In genomic region chr15:31207861-31208260, GRCh38 we compare ENCODE assay signal across 7 cellular contexts.
A peak's percentile ranks its signal among the peaks of the same experiment; 100 is the strongest.
DNase-seq lines count a peak whose midpoint lies in the region; ATAC-seq and TF ChIP-seq lines count a peak whose summit lies in the region.
"Not testable (repeated sequence)": the region's sequence is repeated elsewhere in the genome, so short reads cannot be mapped to it uniquely, and the experiment has no call there.

No MANE protein-coding gene starts in this region.

- H4K20me1 ChIP-seq in MM.1S (ENCODE audit: insufficient read depth, low read length) = not testable (repeated sequence)

- peaks cover 25% of the 10 kb centered on the region for H3K4me1 Mint-ChIP-seq in CD8-positive, alpha-beta T cell (ENCODE audit: low read depth)
- H3K4me1 Mint-ChIP-seq in activated CD4-positive, alpha-beta T cell treated with anti-CD3 and anti-CD28 coated beads for 36 hours = peaks cover 26% of the 10 kb centered on the region
- peaks cover 39% of the 10 kb centered on the region for H3K4me1 Mint-ChIP-seq in activated CD8-positive, alpha-beta T cell treated with anti-CD3 and anti-CD28 coated beads, Interleukin-2, amount 10 ng/mL, durations not matched to agents 7 days and 5 days (ENCODE audit: low read depth)
- peaks cover 34% of the 10 kb centered on the region for H3K4me1 Mint-ChIP-seq in activated naive CD4-positive, alpha-beta T cell treated with anti-CD3 and anti-CD28 coated beads, Interleukin-2, amount 50 U/mL, for 24 hours
- peaks cover 10 to 49% (median 39%) of the 10 kb centered on the region in 7 donors for H3K4me1 Mint-ChIP-seq in naive thymus-derived CD4-positive, alpha-beta T cell

- H3K27ac Mint-ChIP-seq in CD8-positive, alpha-beta T cell = peak overlapping the region; percentile 85
- peak overlapping the region; percentile 20 for H3K27ac Mint-ChIP-seq in activated CD4-positive, alpha-beta T cell treated with anti-CD3 and anti-CD28 coated beads for 36 hours
- H3K27ac Mint-ChIP-seq in activated CD8-positive, alpha-beta T cell treated with anti-CD3 and anti-CD28 coated beads, Interleukin-2, amount 10 ng/mL, durations not matched to agents 7 days and 5 days = peak overlapping the region; percentile 7
- H3K27ac Mint-ChIP-seq in activated naive CD4-positive, alpha-beta T cell treated with anti-CD3 and anti-CD28 coated beads, Interleukin-2, amount 50 U/mL, for 24 hours = peak overlapping the region; percentile 27
- peak overlapping the region in 8 of 9 donors; percentile 7 to 87 (median 78) for H3K27ac Mint-ChIP-seq in naive thymus-derived CD4-positive, alpha-beta T cell

- H3K4me1 ChIP-seq in CD8-positive, alpha-beta T cell (ENCODE audit: insufficient read depth, low read length) = peaks cover 30% of the 10 kb centered on the region
- H3K4me1 ChIP-seq in MM.1S (ENCODE audit: low read length) = not testable (repeated sequence)
- H3K4me1 ChIP-seq in naive thymus-derived CD4-positive, alpha-beta T cell (ENCODE audit: control insufficient read depth in 2 of 2, insufficient read depth in 2 of 2, low read length in 2 of 2) = peaks cover 13 to 32% of the 10 kb centered on the region in 2 donors

- TF ChIP-seq CTCF in CD8-positive, alpha-beta T cell (IDR thresholded peaks at IDR 0.05) = not testable (repeated sequence)
- TF ChIP-seq CTCF in GM12872 (IDR thresholded peaks at IDR 0.05; ENCODE audit: insufficient read depth, low read depth, low read length) (0 out of 3 replicates have a peak, but pooled peaks have one; percentile 15), MM.1S (IDR thresholded peaks at IDR 0.05; ENCODE audit: low read length) (peak; percentile 12; the same call in 1 of the 2 replicates)

- not testable (repeated sequence) for H3K4me3 Mint-ChIP-seq in CD8-positive, alpha-beta T cell; activated CD4-positive, alpha-beta T cell treated with anti-CD3 and anti-CD28 coated beads for 36 hours; activated CD8-positive, alpha-beta T cell treated with anti-CD3 and anti-CD28 coated beads, Interleukin-2, amount 10 ng/mL, durations not matched to agents 7 days and 5 days; activated naive CD4-positive, alpha-beta T cell treated with anti-CD3 and anti-CD28 coated beads, Interleukin-2, amount 50 U/mL, for 24 hours
- H3K4me3 Mint-ChIP-seq in naive thymus-derived CD4-positive, alpha-beta T cell = peak overlapping the region in 4 of 10 donors; percentile 39 to 49 (median 46)

- H3K9ac ChIP-seq in MM.1S (ENCODE audit: low read length) = not testable (repeated sequence)

- CTCF ChIA-PET in CD8-positive, alpha-beta T cell (lab: Charles Lee) = interaction anchor here (0.6 to 11.0 kb wide), 7 partner anchors 57 to 287 kb away, joined by 3 to 206 read pairs (median 5); no protein-coding TSS in a partner anchor
- CTCF ChIA-PET in activated CD4-positive, alpha-beta T cell treated with anti-CD3 and anti-CD28 coated beads for 36 hours (lab: Charles Lee) = interaction anchor here (0.6 to 3.7 kb wide), 2 partner anchors 10 to 281 kb away, joined by 4 to 10 read pairs; no protein-coding TSS in a partner anchor
- CTCF ChIA-PET in activated CD8-positive, alpha-beta T cell treated with anti-CD3 and anti-CD28 coated beads, Interleukin-2, amount 10 ng/mL, durations not matched to agents 7 days and 5 days (lab: Charles Lee) = interaction anchor here (1.0 to 1.1 kb wide), 2 partner anchors 135 to 282 kb away, joined by 4 read pairs; no protein-coding TSS in a partner anchor
- CTCF ChIA-PET in naive thymus-derived CD4-positive, alpha-beta T cell (lab: Charles Lee) = interaction anchor here (0.6 to 8.7 kb wide), 6 partner anchors 7 to 281 kb away, joined by 3 to 117 read pairs (median 3); no protein-coding TSS in a partner anchor

- not testable (repeated sequence) for H3K9me2 ChIP-seq in MM.1S (replicated peaks; ENCODE audit: insufficient read depth, low read length)

- not testable (repeated sequence) for H3K4me2 ChIP-seq in MM.1S (ENCODE audit: low read depth, low read length)

- not testable (repeated sequence) for H3K4me3 ChIP-seq in CD8-positive, alpha-beta T cell (ENCODE audit: low read depth, low read length); MM.1S (ENCODE audit: low read length); naive thymus-derived CD4-positive, alpha-beta T cell (ENCODE audit: low read length)

- H3K79me2 ChIP-seq in MM.1S (ENCODE audit: low read length) = not testable (repeated sequence)

- ATAC-seq in CD8-positive, alpha-beta T cell; activated CD4-positive, alpha-beta T cell treated with anti-CD3 and anti-CD28 coated beads for 36 hours; activated CD8-positive, alpha-beta T cell treated with anti-CD3 and anti-CD28 coated beads, Interleukin-2, amount 10 ng/mL, durations not matched to agents 7 days and 5 days; naive thymus-derived CD4-positive, alpha-beta T cell: not testable (repeated sequence)

- H3F3A ChIP-seq in MM.1S (ENCODE audit: insufficient read depth, low read length) = not testable (repeated sequence)

- not testable (repeated sequence) for H3K9me3 Mint-ChIP-seq in CD8-positive, alpha-beta T cell; activated CD4-positive, alpha-beta T cell treated with anti-CD3 and anti-CD28 coated beads for 36 hours (ENCODE audit: low read depth); activated naive CD4-positive, alpha-beta T cell treated with anti-CD3 and anti-CD28 coated beads, Interleukin-2, amount 50 U/mL, for 24 hours; naive thymus-derived CD4-positive, alpha-beta T cell
- H3K9me3 Mint-ChIP-seq in activated CD8-positive, alpha-beta T cell treated with anti-CD3 and anti-CD28 coated beads, Interleukin-2, amount 10 ng/mL, durations not matched to agents 7 days and 5 days (ENCODE audit: insufficient read depth) = peaks cover 11% of the 10 kb centered on the region

- not testable (repeated sequence) for H3K36me3 Mint-ChIP-seq in CD8-positive, alpha-beta T cell; activated CD4-positive, alpha-beta T cell treated with anti-CD3 and anti-CD28 coated beads for 36 hours (ENCODE audit: low read depth); activated naive CD4-positive, alpha-beta T cell treated with anti-CD3 and anti-CD28 coated beads, Interleukin-2, amount 50 U/mL, for 24 hours
- H3K36me3 Mint-ChIP-seq in activated CD8-positive, alpha-beta T cell treated with anti-CD3 and anti-CD28 coated beads, Interleukin-2, amount 10 ng/mL, durations not matched to agents 7 days and 5 days (ENCODE audit: low read depth) = peaks cover 10% of the 10 kb centered on the region
- peaks cover 0 to 20% (median 0%) of the 10 kb centered on the region in 5 donors for H3K36me3 Mint-ChIP-seq in naive thymus-derived CD4-positive, alpha-beta T cell

- H3K9me3 ChIP-seq in CD8-positive, alpha-beta T cell (ENCODE audit: low read length); MM.1S (replicated peaks; ENCODE audit: insufficient read depth, low read length); naive thymus-derived CD4-positive, alpha-beta T cell (ENCODE audit: control insufficient read depth in 2 of 3, low read length in 3 of 3): not testable (repeated sequence)

- POLR2A ChIA-PET in CD8-positive, alpha-beta T cell (lab: Charles Lee) = interaction anchor here (0.8 to 2.2 kb wide), 5 partner anchors 56 to 276 kb away, joined by 3 to 9 read pairs (median 5); partner anchors contain the start of gene KLF13
- POLR2A ChIA-PET in activated CD4-positive, alpha-beta T cell treated with anti-CD3 and anti-CD28 coated beads for 36 hours (lab: Charles Lee) = interaction anchor here (0.7 kb wide), 1 partner anchor 18 kb away, joined by 3 read pairs; no protein-coding TSS in a partner anchor
- POLR2A ChIA-PET in activated CD8-positive, alpha-beta T cell treated with anti-CD3 and anti-CD28 coated beads, Interleukin-2, amount 10 ng/mL, durations not matched to agents 7 days and 5 days (lab: Charles Lee) = not testable (repeated sequence)
- POLR2A ChIA-PET in naive thymus-derived CD4-positive, alpha-beta T cell (lab: Charles Lee) = interaction anchor here (1.1 to 1.7 kb wide), 6 partner anchors 9 to 275 kb away, joined by 3 to 16 read pairs (median 6); partner anchors contain the start of gene KLF13

- H2AFZ ChIP-seq in MM.1S (ENCODE audit: low read length) = not testable (repeated sequence)

- H3K27me3 ChIP-seq in CD8-positive, alpha-beta T cell (ENCODE audit: insufficient read depth, low read length); MM.1S (replicated peaks; ENCODE audit: insufficient read depth, low read length); naive thymus-derived CD4-positive, alpha-beta T cell (ENCODE audit: control insufficient read depth in 2 of 2, insufficient read depth in 2 of 2, low read length in 2 of 2): not testable (repeated sequence)

- intact Hi-C loops in CD8-positive, alpha-beta T cell (cut with DNase I, micrococcal nuclease); activated CD4-positive, alpha-beta T cell treated with anti-CD3 and anti-CD28 coated beads for 36 hours (cut with DNase I, micrococcal nuclease): not testable (repeated sequence)
- intact Hi-C loops in naive thymus-derived CD4-positive, alpha-beta T cell (cut with micrococcal nuclease) = loop anchor here (1.0 to 5.0 kb wide), 4 partner anchors 8 to 118 kb away; partner anchors contain the start of gene KLF13 (in 1 of the 2)

- not testable (repeated sequence) for H3K36me3 ChIP-seq in CD8-positive, alpha-beta T cell (ENCODE audit: insufficient read depth, low read length); MM.1S (replicated peaks; ENCODE audit: insufficient read depth, low read length); naive thymus-derived CD4-positive, alpha-beta T cell (ENCODE audit: control insufficient read depth in 2 of 3, insufficient read depth in 3 of 3, low read length in 3 of 3)

- DNase-seq in CD8-positive, alpha-beta T cell = peak in 1 of 7 experiments; percentile 37
- not testable (repeated sequence) for DNase-seq in MM.1S; activated CD4-positive, alpha-beta T cell treated with anti-CD3 and anti-CD28 coated beads for 36 hours; activated CD8-positive, alpha-beta T cell treated with anti-CD3 and anti-CD28 coated beads, Interleukin-2, amount 10 ng/mL, durations not matched to agents 7 days and 5 days; naive thymus-derived CD4-positive, alpha-beta T cell

- not testable (repeated sequence) for H3K27ac ChIP-seq in CD8-positive, alpha-beta T cell (ENCODE audit: low read depth, low read length); MM.1S (ENCODE audit: low read length); naive thymus-derived CD4-positive, alpha-beta T cell (ENCODE audit: low read depth, low read length)

- H3K27me3 Mint-ChIP-seq in CD8-positive, alpha-beta T cell (ENCODE audit: low read depth); activated CD4-positive, alpha-beta T cell treated with anti-CD3 and anti-CD28 coated beads for 36 hours; activated CD8-positive, alpha-beta T cell treated with anti-CD3 and anti-CD28 coated beads, Interleukin-2, amount 10 ng/mL, durations not matched to agents 7 days and 5 days (ENCODE audit: low read depth); activated naive CD4-positive, alpha-beta T cell treated with anti-CD3 and anti-CD28 coated beads, Interleukin-2, amount 50 U/mL, for 24 hours: not testable (repeated sequence)
- peaks cover 0 to 12% (median 0%) of the 10 kb centered on the region in 5 donors for H3K27me3 Mint-ChIP-seq in naive thymus-derived CD4-positive, alpha-beta T cell

Comparison
In these comparisons a context has a peak if more than half of its experiments do, and no peak if none do; other contexts are left out.
1. H3K27ac Mint-ChIP-seq: peak in every context shown above with its lines; median percentile 85 in CD8-positive, alpha-beta T cell; 78 in naive thymus-derived CD4-positive, alpha-beta T cell; 27 in activated naive CD4-positive, alpha-beta T cell treated with anti-CD3 and anti-CD28 coated beads, Interleukin-2, amount 50 U/mL, for 24 hours; 20 in activated CD4-positive, alpha-beta T cell treated with anti-CD3 and anti-CD28 coated beads for 36 hours; 7 in activated CD8-positive, alpha-beta T cell treated with anti-CD3 and anti-CD28 coated beads, Interleukin-2, amount 10 ng/mL, durations not matched to agents 7 days and 5 days.